Comparison of ENCODE assay signal across 24 cellular contexts in the genomic region with DNA sequence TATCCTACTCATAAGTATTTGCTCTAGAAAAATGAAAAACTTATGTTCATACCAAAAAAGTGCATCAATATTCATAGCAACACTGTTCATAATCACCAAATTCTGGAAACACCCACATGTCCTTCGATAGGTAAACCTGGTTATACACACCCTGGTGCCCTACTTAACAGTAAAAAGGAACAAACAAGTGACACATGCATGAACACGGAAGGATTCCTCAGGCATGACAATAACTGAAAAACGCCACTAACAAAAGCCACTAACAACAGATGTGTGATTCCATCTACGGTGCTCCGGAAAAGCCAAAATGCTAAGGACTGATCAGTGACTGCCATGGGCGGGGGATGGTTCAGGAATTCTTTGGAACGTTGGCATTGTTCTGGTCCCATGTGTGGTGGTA.
DNase-seq lines count a peak whose midpoint lies in the region; ATAC-seq and TF ChIP-seq lines count a peak whose summit lies in the region.
"Had no signal": no experiment of that assay in that cellular context is flagged by ENCODE, and none has a peak within 500 bp of the region (broad histone marks: within the 10 kb centered on the region; RNA-seq: fewer than 3 reads in every experiment).

No MANE protein-coding gene starts in this region.

- H3K27me3 ChIP-seq in PC-3 (ENCODE audit: low read length), result no peaks in the 10 kb centered on the region
- no peaks in the 10 kb centered on the region for H3K27me3 ChIP-seq in vagina
- H3K27me3 ChIP-seq: ascending aorta, SJCRH30, testis had no signal

- H3K4me1 ChIP-seq in PC-3 (ENCODE audit: insufficient read depth, low read length) (peaks cover 48% of the 10 kb centered on the region), vagina (peaks cover 86% of the 10 kb centered on the region)

- H2AFZ ChIP-seq in PC-3 (ENCODE audit: low read length), result no peak overlapping the region

- peaks cover 5% of the 10 kb centered on the region for H3F3A ChIP-seq in PC-3 (ENCODE audit: low read length, unreplicated experiment)

- peaks cover 99% of the 10 kb centered on the region for H3K4me1 Mint-ChIP-seq in stimulated activated naive CD8-positive, alpha-beta T cell treated with anti-CD3 and anti-CD28 coated beads, Interleukin-15, Interleukin-2, amounts not matched to agents 100 ng/mL and 50 ng/mL, for 24 hours (ENCODE audit: low read depth)
- H3K4me1 Mint-ChIP-seq in effector memory CD8-positive, alpha-beta T cell (ENCODE audit: low read depth in 2 of 2), result peaks cover 61 to 72% of the 10 kb centered on the region in 2 donors
- peaks cover 40% of the 10 kb centered on the region for H3K4me1 Mint-ChIP-seq in progenitor cell of endocrine pancreas (ENCODE audit: low read depth)

- intact Hi-C loops in PC-3 (cut with micrococcal nuclease), result no loop called here
- intact Hi-C loops in vagina (cut with DNase I), result no loop called here

- no peaks in the 10 kb centered on the region for H3K9me3 ChIP-seq in PC-3 (ENCODE audit: low read length)
- H3K9me3 ChIP-seq in vagina, result no peaks in the 10 kb centered on the region
- H3K9me3 ChIP-seq: ascending aorta, left ventricle myocardium inferior, SJCRH30, testis had no signal

- H3K27ac Mint-ChIP-seq in stimulated activated naive CD8-positive, alpha-beta T cell treated with anti-CD3 and anti-CD28 coated beads, Interleukin-15, Interleukin-2, amounts not matched to agents 100 ng/mL and 50 ng/mL, for 24 hours, result peak overlapping the region; percentile 23
- H3K27ac Mint-ChIP-seq in effector memory CD8-positive, alpha-beta T cell, result peak overlapping the region in 1 of 2 donors; percentile 88
- H3K27ac Mint-ChIP-seq in progenitor cell of endocrine pancreas, result no peak overlapping the region
- H3K27ac Mint-ChIP-seq: nephron had no signal

- H3K9me3 Mint-ChIP-seq in stimulated activated naive CD8-positive, alpha-beta T cell treated with anti-CD3 and anti-CD28 coated beads, Interleukin-15, Interleukin-2, amounts not matched to agents 100 ng/mL and 50 ng/mL, for 24 hours, result no peaks in the 10 kb centered on the region
- H3K9me3 Mint-ChIP-seq in effector memory CD8-positive, alpha-beta T cell, result no peaks in the 10 kb centered on the region
- peaks cover 4% of the 10 kb centered on the region for H3K9me3 Mint-ChIP-seq in progenitor cell of endocrine pancreas (ENCODE audit: low read depth)
- H3K9me3 Mint-ChIP-seq: central memory CD8-positive, alpha-beta T cell; nephron had no signal

- TF ChIP-seq CTCF in PC-3 (conservative IDR thresholded peaks at IDR 0.05; ENCODE audit: low read depth, low read length) (no peak), vagina (IDR thresholded peaks at IDR 0.05) (no peak), progenitor cell of endocrine pancreas (IDR thresholded peaks at IDR 0.05; ENCODE audit: unreplicated experiment) (no peak)

- no peaks in the 10 kb centered on the region for H4K20me1 ChIP-seq in PC-3 (ENCODE audit: low read length)

- no peak for TF ChIP-seq POLR2A in vagina (IDR thresholded peaks at IDR 0.05)

- peaks cover 98% of the 10 kb centered on the region for H3K79me2 ChIP-seq in PC-3 (ENCODE audit: low read length)

- no peaks in the 10 kb centered on the region for H3K27me3 Mint-ChIP-seq in stimulated activated naive CD8-positive, alpha-beta T cell treated with anti-CD3 and anti-CD28 coated beads, Interleukin-15, Interleukin-2, amounts not matched to agents 100 ng/mL and 50 ng/mL, for 24 hours
- no peaks in the 10 kb centered on the region for H3K27me3 Mint-ChIP-seq in effector memory CD8-positive, alpha-beta T cell
- H3K27me3 Mint-ChIP-seq in progenitor cell of endocrine pancreas, result no peaks in the 10 kb centered on the region
- H3K27me3 Mint-ChIP-seq: central memory CD8-positive, alpha-beta T cell had no signal

- peak overlapping the region; percentile 91 for H3K27ac ChIP-seq in PC-3 (ENCODE audit: low read length)
- H3K27ac ChIP-seq in vagina, result peak overlapping the region; percentile 76
- no peak overlapping the region for H3K27ac ChIP-seq in caudate nucleus (ENCODE audit: low read depth, low read length)
- H3K27ac ChIP-seq: ascending aorta, HL-60, left ventricle myocardium inferior, SJCRH30, testis had no signal

- no peak overlapping the region for H3K4me3 Mint-ChIP-seq in stimulated activated naive CD8-positive, alpha-beta T cell treated with anti-CD3 and anti-CD28 coated beads, Interleukin-15, Interleukin-2, amounts not matched to agents 100 ng/mL and 50 ng/mL, for 24 hours
- H3K4me3 Mint-ChIP-seq in effector memory CD8-positive, alpha-beta T cell, result no peak overlapping the region
- no peak overlapping the region for H3K4me3 Mint-ChIP-seq in progenitor cell of endocrine pancreas (ENCODE audit: low read depth)
- H3K4me3 Mint-ChIP-seq: central memory CD8-positive, alpha-beta T cell; nephron had no signal

- BruUV-seq in PC-3 (replicated peaks; lab: Mats Ljungman, UMichigan), result no TSS peak

- H3K36me3 Mint-ChIP-seq in stimulated activated naive CD8-positive, alpha-beta T cell treated with anti-CD3 and anti-CD28 coated beads, Interleukin-15, Interleukin-2, amounts not matched to agents 100 ng/mL and 50 ng/mL, for 24 hours (ENCODE audit: low read depth), result peaks cover 67% of the 10 kb centered on the region
- peaks cover 40% of the 10 kb centered on the region for H3K36me3 Mint-ChIP-seq in effector memory CD8-positive, alpha-beta T cell (ENCODE audit: insufficient read depth)
- peaks cover 14% of the 10 kb centered on the region for H3K36me3 Mint-ChIP-seq in progenitor cell of endocrine pancreas (ENCODE audit: insufficient read depth)

- H3K4me3 ChIP-seq in PC-3 (ENCODE audit: low read length), result no peak overlapping the region
- H3K4me3 ChIP-seq in vagina, result no peak overlapping the region
- H3K4me3 ChIP-seq: ascending aorta, left ventricle myocardium inferior, SJCRH30, testis had no signal

- H3K36me3 ChIP-seq in PC-3 (ENCODE audit: low read depth, low read length), result peaks cover 4% of the 10 kb centered on the region; the same call in 1 of the 2 replicates
- H3K36me3 ChIP-seq in vagina, result peaks cover 0 to 8% of the 10 kb centered on the region in 2 donors
- H3K36me3 ChIP-seq: ascending aorta, left ventricle myocardium inferior had no signal

- CTCF ChIA-PET in PC-3 (lab: Charles Lee), result no interaction called here

- no peak for DNase-seq in stimulated activated naive CD8-positive, alpha-beta T cell treated with anti-CD3 and anti-CD28 coated beads, Interleukin-15, Interleukin-2, amounts not matched to agents 100 U/mL and 50 U/mL, for 24 hours
- DNase-seq in PC-3 (peak; percentile 44), vagina (ENCODE audit: extremely low spot score in 2 of 2) (no peak), NCI-H2171 (lab: John Stamatoyannopoulos, UW) (no peak), progenitor cell of endocrine pancreas (ENCODE audit: low spot score, unreplicated experiment) (no peak), caudate nucleus (lab: John Stamatoyannopoulos, UW) (no peak)
- DNase-seq in effector memory CD8-positive, alpha-beta T cell, result no peak
- DNase-seq: activated naive CD4-positive, alpha-beta T cell treated with anti-CD3 and anti-CD28 coated beads, Interleukin-2, amount 50 U/mL, for 16 hours; activated T-cell treated with anti-CD3 and anti-CD28 coated beads for 4 hours; erythroblast; foreskin melanocyte; hippocampal formation; left ventricle myocardium inferior; midbrain; NCI-H1417 treated with DMSO at 0.1 percent for 48 hours; NCI-H2107; NCI-H510A treated with DMSO at 0.1 percent for 48 hours; SJCRH30; testis had no signal

- 0 out of 2 replicates have a peak overlapping the region, but pooled peaks have one; percentile 16 for H3K4me2 ChIP-seq in PC-3 (ENCODE audit: low read length)

- H3K9me2 ChIP-seq in PC-3 (replicated peaks; ENCODE audit: low read length), result no peaks in the 10 kb centered on the region

- POLR2A ChIA-PET in PC-3 (lab: Charles Lee; ENCODE audit: unreplicated experiment), result no interaction called here

- ATAC-seq in stimulated activated naive CD8-positive, alpha-beta T cell treated with anti-CD3 and anti-CD28 coated beads, Interleukin-15, Interleukin-2, amounts not matched to agents 100 U/mL and 50 U/mL, for 24 hours, result no peak
- ATAC-seq in PC-3, result peak; percentile 44
- peak; percentile 85 for ATAC-seq in effector memory CD8-positive, alpha-beta T cell (replicated peaks)

- H3K9ac ChIP-seq in PC-3 (ENCODE audit: low read length), result no peak overlapping the region
